ENCODE assay signal across 2 cellular contexts in genomic region chr19:37738371-37738770, GRCh38.
TF ChIP-seq lines count a peak whose summit lies in the region.

No MANE protein-coding gene starts in this region.

TF ChIP-seq in liver, 16 proteins besides CTCF, POLR2A, EP300 and RAD21:
- TF ChIP-seq FOXA2 (IDR thresholded peaks at IDR 0.05) (no peak), ZBTB33 (IDR thresholded peaks at IDR 0.05) (no peak), FOXA1 (IDR thresholded peaks at IDR 0.05) (no peak), MAX (IDR thresholded peaks at IDR 0.05) (no peak), NR2F2 (IDR thresholded peaks at IDR 0.05) (no peak), YY1 (IDR thresholded peaks at IDR 0.05) (no peak), EGR1 (IDR thresholded peaks at IDR 0.05; ENCODE audit: low read depth in 2 of 2) (no peak)
- TF ChIP-seq, protein P1, sequence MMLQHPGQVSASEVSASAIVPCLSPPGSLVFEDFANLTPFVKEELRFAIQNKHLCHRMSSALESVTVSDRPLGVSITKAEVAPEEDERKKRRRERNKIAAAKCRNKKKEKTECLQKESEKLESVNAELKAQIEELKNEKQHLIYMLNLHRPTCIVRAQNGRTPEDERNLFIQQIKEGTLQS (IDR thresholded peaks at IDR 0.05), result no peak

TF ChIP-seq in HepG2, 621 proteins besides CTCF, POLR2A, EP300 and RAD21:
- TF ChIP-seq MLLT10 (CRISPR knock-in tag; IDR thresholded peaks at IDR 0.05) (no peak), SMARCC2 (IDR thresholded peaks at IDR 0.05) (no peak), SMAD3 (CRISPR knock-in tag; IDR thresholded peaks at IDR 0.05) (no peak), NCOA1 (CRISPR knock-in tag; IDR thresholded peaks at IDR 0.05) (no peak), SRSF9 (IDR thresholded peaks at IDR 0.05; ENCODE audit: borderline replicate concordance, insufficient read depth, low read depth, low read length, poor library complexity, severe bottlenecking) (no peak)
